In genomic region chr12:5402009-5402408, GRCh38 we compare ENCODE assay signal across 30 cellular contexts. TPM values are rescaled to one million over a fixed set of nuclear protein-coding genes. Genes with fewer than 3 reads are reported as not detected.
"Had no signal": no experiment of that assay in that cellular context is flagged by ENCODE, and none has a peak within 500 bp of the region (broad histone marks: within the 10 kb centered on the region; RNA-seq: fewer than 3 reads in every experiment).

No MANE protein-coding gene starts in this region.

- H2AFZ ChIP-seq: hepatocyte had no signal

- H3K9me3 Mint-ChIP-seq: activated CD4-positive, alpha-beta memory T cell treated with anti-CD3 and anti-CD28 coated beads, Interleukin-2, amount 10 ng/mL, durations not matched to agents 7 days and 5 days; activated CD4-positive, alpha-beta T cell treated with anti-CD3 and anti-CD28 coated beads, Interleukin-2, amount 10 ng/mL, durations not matched to agents 24 days and 14 days; activated naive CD8-positive, alpha-beta T cell treated with anti-CD3 and anti-CD28 coated beads, Interleukin-2, amount 50 U/mL, for 24 hours; endodermal cell; immature natural killer cell; neural crest cell; stimulated activated memory B cell treated with anti-CD40 and anti-IgM and Interleukin-4, amounts not matched to agents 10 μg/mL and 1 μg/mL and 100 μg/mL, for 72 hours had no signal

- H3K4me3 Mint-ChIP-seq: activated CD4-positive, alpha-beta memory T cell treated with anti-CD3 and anti-CD28 coated beads, Interleukin-2, amount 10 ng/mL, durations not matched to agents 7 days and 5 days; activated CD4-positive, alpha-beta T cell treated with anti-CD3 and anti-CD28 coated beads, Interleukin-2, amount 10 ng/mL, durations not matched to agents 24 days and 14 days; activated CD8-positive, alpha-beta memory T cell treated with anti-CD3 and anti-CD28 coated beads, Interleukin-2, amount 10 ng/mL, durations not matched to agents 7 days and 5 days; activated naive CD8-positive, alpha-beta T cell treated with anti-CD3 and anti-CD28 coated beads, Interleukin-2, amount 50 U/mL, for 24 hours; endodermal cell; immature natural killer cell; naive thymus-derived CD4-positive, alpha-beta T cell; neural crest cell; stimulated activated memory B cell treated with anti-CD40 and anti-IgM and Interleukin-4, amounts not matched to agents 10 μg/mL and 1 μg/mL and 100 μg/mL, for 72 hours had no signal

- H3K4me2 ChIP-seq: hepatocyte had no signal

- DNase-seq: activated CD4-positive, alpha-beta memory T cell treated with anti-CD3 and anti-CD28 coated beads, Interleukin-2, amount 10 ng/mL, durations not matched to agents 7 days and 5 days; activated CD4-positive, alpha-beta T cell treated with anti-CD3 and anti-CD28 coated beads, Interleukin-2, amount 10 ng/mL, durations not matched to agents 24 days and 14 days; activated CD8-positive, alpha-beta memory T cell treated with anti-CD3 and anti-CD28 coated beads, Interleukin-2, amount 10 ng/mL, durations not matched to agents 7 days and 5 days; activated effector memory CD4-positive, alpha-beta T cell treated with anti-CD3 and anti-CD28 coated beads, Interleukin-2, amount 50 U/mL, for 16 hours; activated naive CD4-positive, alpha-beta T cell treated with anti-CD3 and anti-CD28 coated beads, Interleukin-2, amount 50 U/mL, for 16 hours; activated naive CD8-positive, alpha-beta T cell treated with anti-CD3 and anti-CD28 coated beads, Interleukin-2, amount 50 U/mL, for 24 hours; activated T-cell treated with anti-CD3 and anti-CD28 coated beads for 4 hours; cerebellar nuclear complex; endodermal cell; erythroblast; foreskin keratinocyte; immature natural killer cell; lower lobe of right lung; mesendoderm; naive thymus-derived CD4-positive, alpha-beta T cell; occipital lobe; right lobe of liver; stimulated activated CD4-positive, alpha-beta T cell treated with anti-CD3 and anti-CD28 coated beads, Interleukin-2, amount 100 ng/mL, for 24 hours; stomach; T1000; uterus had no signal

- H3K27ac Mint-ChIP-seq: activated CD4-positive, alpha-beta memory T cell treated with anti-CD3 and anti-CD28 coated beads, Interleukin-2, amount 10 ng/mL, durations not matched to agents 7 days and 5 days; activated CD4-positive, alpha-beta T cell treated with anti-CD3 and anti-CD28 coated beads, Interleukin-2, amount 10 ng/mL, durations not matched to agents 24 days and 14 days; activated CD8-positive, alpha-beta memory T cell treated with anti-CD3 and anti-CD28 coated beads, Interleukin-2, amount 10 ng/mL, durations not matched to agents 7 days and 5 days; activated naive CD8-positive, alpha-beta T cell treated with anti-CD3 and anti-CD28 coated beads, Interleukin-2, amount 50 U/mL, for 24 hours; endodermal cell; immature natural killer cell; naive thymus-derived CD4-positive, alpha-beta T cell; stimulated activated memory B cell treated with anti-CD40 and anti-IgM and Interleukin-4, amounts not matched to agents 10 μg/mL and 1 μg/mL and 100 μg/mL, for 72 hours had no signal

- H3K27ac ChIP-seq: coronary artery, foreskin keratinocyte, hepatocyte, lower lobe of right lung, right lobe of liver, skin epidermis, stomach, suprapubic skin, tibial nerve, uterus had no signal

- H3K4me3 ChIP-seq: coronary artery, hepatocyte, lower lobe of right lung, right lobe of liver, skin epidermis, stomach, suprapubic skin, tibial nerve, uterus had no signal

- H3K27me3 ChIP-seq: right lobe of liver, stomach, tibial nerve, uterus had no signal

- H3K36me3 Mint-ChIP-seq: activated CD8-positive, alpha-beta memory T cell treated with anti-CD3 and anti-CD28 coated beads, Interleukin-2, amount 10 ng/mL, durations not matched to agents 7 days and 5 days; immature natural killer cell; naive thymus-derived CD4-positive, alpha-beta T cell; stimulated activated memory B cell treated with anti-CD40 and anti-IgM and Interleukin-4, amounts not matched to agents 10 μg/mL and 1 μg/mL and 100 μg/mL, for 72 hours had no signal

- H3K9me3 ChIP-seq: lower lobe of right lung, right lobe of liver, stomach, suprapubic skin, tibial nerve, uterus had no signal

- H3K79me2 ChIP-seq: hepatocyte had no signal

- H3K4me1 ChIP-seq: foreskin keratinocyte, lower lobe of right lung, right lobe of liver, stomach, suprapubic skin, tibial nerve, uterus had no signal

- H3K4me1 Mint-ChIP-seq: activated CD4-positive, alpha-beta memory T cell treated with anti-CD3 and anti-CD28 coated beads, Interleukin-2, amount 10 ng/mL, durations not matched to agents 7 days and 5 days; activated CD4-positive, alpha-beta T cell treated with anti-CD3 and anti-CD28 coated beads, Interleukin-2, amount 10 ng/mL, durations not matched to agents 24 days and 14 days; activated CD8-positive, alpha-beta memory T cell treated with anti-CD3 and anti-CD28 coated beads, Interleukin-2, amount 10 ng/mL, durations not matched to agents 7 days and 5 days; activated naive CD8-positive, alpha-beta T cell treated with anti-CD3 and anti-CD28 coated beads, Interleukin-2, amount 50 U/mL, for 24 hours; immature natural killer cell; neural crest cell; stimulated activated memory B cell treated with anti-CD40 and anti-IgM and Interleukin-4, amounts not matched to agents 10 μg/mL and 1 μg/mL and 100 μg/mL, for 72 hours had no signal

- ATAC-seq: activated CD8-positive, alpha-beta memory T cell treated with anti-CD3 and anti-CD28 coated beads, Interleukin-2, amount 10 ng/mL, durations not matched to agents 7 days and 5 days; activated naive CD8-positive, alpha-beta T cell treated with anti-CD3 and anti-CD28 coated beads, Interleukin-2, amount 50 U/mL, for 24 hours; foreskin keratinocyte; left lobe of liver; lower lobe of right lung; naive thymus-derived CD4-positive, alpha-beta T cell; right lobe of liver; stimulated activated memory B cell treated with anti-CD40 and anti-IgM and Interleukin-4, amounts not matched to agents 10 μg/mL and 1 μg/mL and 100 μg/mL, for 72 hours had no signal

- H3K36me3 ChIP-seq: lower lobe of right lung, right lobe of liver, stomach, suprapubic skin, tibial nerve, uterus had no signal

RNA-seq across cellular contexts. Expression of gene NTF3, which starts 29.9 kb away (rescaled TPM):
- total RNA-seq: activated CD4-positive, alpha-beta memory T cell treated with anti-CD3 and anti-CD28 coated beads, Interleukin-2, amount 10 ng/mL, durations not matched to agents 7 days and 5 days; activated CD4-positive, alpha-beta T cell treated with anti-CD3 and anti-CD28 coated beads, Interleukin-2, amount 10 ng/mL, durations not matched to agents 24 days and 14 days; activated CD8-positive, alpha-beta memory T cell treated with anti-CD3 and anti-CD28 coated beads, Interleukin-2, amount 10 ng/mL, durations not matched to agents 7 days and 5 days; foreskin keratinocyte; kidney epithelial cell; naive thymus-derived CD4-positive, alpha-beta T cell had no signal
- polyA plus RNA-seq: foreskin keratinocyte; immature natural killer cell; naive thymus-derived CD4-positive, alpha-beta T cell had no signal
